In the genomic region with DNA sequence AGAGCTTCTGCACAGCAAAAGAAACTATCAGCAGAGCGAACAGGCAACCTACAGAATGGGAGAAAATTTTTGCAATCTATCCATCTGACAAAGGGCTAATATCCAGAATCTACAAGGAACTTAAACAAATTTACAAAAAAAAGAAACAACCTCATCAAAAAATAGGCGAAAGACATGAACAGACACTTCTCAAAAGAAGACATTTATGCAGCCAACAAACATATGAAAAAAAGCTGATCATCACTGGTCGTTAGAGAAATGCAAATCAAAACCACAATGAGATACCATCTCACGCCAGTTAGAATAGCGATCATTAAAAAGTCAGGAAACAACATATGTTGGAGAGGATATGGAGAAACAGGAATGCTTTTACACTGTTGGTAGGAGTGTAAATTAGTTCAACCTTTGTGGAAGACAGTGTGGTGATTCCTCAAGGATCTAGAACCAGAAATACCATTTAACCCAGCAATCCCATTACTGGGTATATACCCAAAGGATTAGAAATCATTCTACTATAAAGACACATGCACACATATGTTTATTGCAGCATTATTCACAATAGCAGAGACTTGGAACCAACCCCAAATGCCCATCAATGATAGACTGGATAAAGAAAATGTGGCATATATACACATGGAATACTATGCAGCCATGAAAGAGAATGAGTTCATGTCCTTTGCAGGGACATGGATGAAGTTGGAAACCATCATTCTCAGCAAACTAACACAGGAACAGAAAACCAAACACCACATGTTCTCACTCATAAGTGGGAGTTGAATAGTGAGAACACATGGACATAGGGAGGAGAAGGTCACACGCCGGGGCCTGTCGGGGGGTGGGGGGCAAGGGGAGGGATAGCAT, we compare ENCODE assay signal across 1 cellular context.
TF ChIP-seq lines count a peak whose summit lies in the region.

No MANE protein-coding gene starts in this region.

TF ChIP-seq in HEK293, 187 proteins besides CTCF, POLR2A, EP300 and RAD21:
- TF ChIP-seq ZNF146 (tag by site-specific recombination; IDR thresholded peaks at IDR 0.05): peak; percentile 80
